Comparison of ENCODE assay signal across 32 cellular contexts in the genomic region with DNA sequence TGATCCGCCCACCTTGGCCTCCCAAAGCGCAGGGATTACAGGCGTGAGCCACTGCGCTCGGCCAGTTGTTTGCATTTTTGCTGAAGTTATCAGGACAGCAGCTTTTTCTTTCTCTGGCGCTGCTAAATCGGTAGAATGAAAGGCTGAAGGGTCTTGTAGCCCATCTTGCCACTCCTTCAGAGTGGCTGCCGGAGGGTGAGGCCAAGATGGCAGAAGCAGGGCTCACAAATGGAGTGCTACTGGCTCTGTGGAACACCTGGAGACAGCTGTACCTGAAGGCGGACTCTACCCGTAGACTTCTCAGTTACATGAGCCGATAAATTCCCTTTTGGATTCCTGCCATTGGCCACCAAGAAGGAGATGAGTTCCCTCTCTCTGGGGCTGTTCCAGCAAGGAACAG. TPM values are rescaled to one million over a fixed set of nuclear protein-coding genes. Genes with fewer than 3 reads are reported as not detected.
A peak's percentile ranks its signal among the peaks of the same experiment; 100 is the strongest.
DNase-seq lines count a peak whose midpoint lies in the region; ATAC-seq and TF ChIP-seq lines count a peak whose summit lies in the region.
"Had no signal": no experiment of that assay in that cellular context is flagged by ENCODE, and none has a peak within 500 bp of the region (broad histone marks: within the 10 kb centered on the region; RNA-seq: fewer than 3 reads in every experiment).

No MANE protein-coding gene starts in this region.

- H3K4me1 ChIP-seq in lower lobe of right lung (peaks cover 76% of the 10 kb centered on the region), prostate gland (replicated peaks) (no peaks in the 10 kb centered on the region)
- H3K4me1 ChIP-seq: A549, Caco-2, uterus had no signal

- WGBS in prostate gland = 91% methylated on average over 11 of the region's 11 CpGs

- intact Hi-C loops in lower lobe of right lung (cut with DNase I) (no loop called here), prostate gland (cut with DNase I) (no loop called here)

- no peak for TF ChIP-seq POLR2A in prostate gland (IDR thresholded peaks at IDR 0.05)

- H3K4me1 Mint-ChIP-seq in activated T-cell treated with anti-CD3 and anti-CD28 coated beads, Interleukin-2, amount 50 U/mL, for 24 hours (ENCODE audit: low read depth) = peaks cover 84% of the 10 kb centered on the region
- peaks cover 67 to 89% (median 87%) of the 10 kb centered on the region in 3 donors for H3K4me1 Mint-ChIP-seq in T-cell
- H3K4me1 Mint-ChIP-seq in stimulated activated effector memory CD8-positive, alpha-beta T cell treated with anti-CD3 and anti-CD28 coated beads, Interleukin-12 subunit alpha, Interleukin-12 subunit beta, amount 100 ng/mL, for 72 hours = peaks cover 75% of the 10 kb centered on the region

- H3K9me3 Mint-ChIP-seq in activated T-cell treated with anti-CD3 and anti-CD28 coated beads, Interleukin-2, amount 50 U/mL, for 24 hours = no peaks in the 10 kb centered on the region
- H3K9me3 Mint-ChIP-seq in T-cell = no peaks in the 10 kb centered on the region
- H3K9me3 Mint-ChIP-seq in stimulated activated effector memory CD8-positive, alpha-beta T cell treated with anti-CD3 and anti-CD28 coated beads, Interleukin-12 subunit alpha, Interleukin-12 subunit beta, amount 100 ng/mL, for 72 hours = no peaks in the 10 kb centered on the region
- H3K9me3 Mint-ChIP-seq: stimulated activated naive B cell treated with anti-CD40 and anti-IgM and Interleukin-4, amounts not matched to agents 10 μg/mL and 1 μg/mL and 100 μg/mL, for 72 hours; T-helper 1 cell treated with Interleukin-12 subunit alpha and Interleukin-12 subunit beta and Interleukin-4 antibody, amounts not matched to agents 30 μg/mL and 1 μg/mL, for 36 hours had no signal

- no peak for DNase-seq in activated T-cell treated with anti-CD3 and anti-CD28 coated beads, Interleukin-2, amount 50 U/mL, for 24 hours
- no peak for DNase-seq in activated T-cell treated with anti-CD3 and anti-CD28 coated beads, Interleukin-2, amount 50 U/mL, for 48 hours
- no peak for DNase-seq in T-cell
- no peak for DNase-seq in lower lobe of right lung
- no peak for DNase-seq in stimulated activated effector memory CD8-positive, alpha-beta T cell treated with anti-CD3 and anti-CD28 coated beads, Interleukin-12 subunit alpha, Interleukin-12 subunit beta, amount 100 ng/mL, for 72 hours (ENCODE audit: low spot score in 2 of 2)
- no peak for DNase-seq in omental fat pad (ENCODE audit: low spot score)
- no peak for DNase-seq in prostate gland (ENCODE audit: low spot score)
- no peak for DNase-seq in DMS79 treated with DMSO at 0.1 percent for 48 hours (lab: John Stamatoyannopoulos, UW)
- DNase-seq: activated gamma-delta T cell; Caco-2; caudate nucleus; DMS53; erythroblast; GOT3; left ventricle myocardium superior; NCI-H1436 treated with DMSO at 0.1 percent for 48 hours; NCI-H2081 treated with DMSO at 0.1 percent for 48 hours; NCI-H226; NCI-H526 treated with DMSO at 0.1 percent for 48 hours; NK-92 treated with Interleukin-12 subunit alpha and Interleukin-12 subunit beta, amount 100 ng/mL, for 24 hours; ovary; stimulated activated naive B cell treated with anti-CD40 and anti-IgM and Interleukin-4, amounts not matched to agents 10 μg/mL and 1 μg/mL and 100 μg/mL, for 72 hours; uterus had no signal

- TF ChIP-seq CTCF in lower lobe of right lung (IDR thresholded peaks at IDR 0.05) (no peak), omental fat pad (IDR thresholded peaks at IDR 0.05) (no peak), prostate gland (IDR thresholded peaks at IDR 0.05) (no peak)

- peaks cover 61% of the 10 kb centered on the region for H3K36me3 Mint-ChIP-seq in activated T-cell treated with anti-CD3 and anti-CD28 coated beads, Interleukin-2, amount 50 U/mL, for 24 hours (ENCODE audit: low read depth)
- peaks cover 26% of the 10 kb centered on the region for H3K36me3 Mint-ChIP-seq in T-cell
- peaks cover 65% of the 10 kb centered on the region for H3K36me3 Mint-ChIP-seq in stimulated activated effector memory CD8-positive, alpha-beta T cell treated with anti-CD3 and anti-CD28 coated beads, Interleukin-12 subunit alpha, Interleukin-12 subunit beta, amount 100 ng/mL, for 72 hours

- H3K9me3 ChIP-seq in lower lobe of right lung (no peaks in the 10 kb centered on the region), prostate gland (no peaks in the 10 kb centered on the region)
- H3K9me3 ChIP-seq: A549, Caco-2, ovary, suprapubic skin, uterus had no signal

- POLR2A ChIA-PET in T-cell (lab: Charles Lee) = no interaction called here

- CTCF ChIA-PET in T-cell (lab: Charles Lee) = no interaction called here

- no peak overlapping the region for H3K4me3 ChIP-seq in lower lobe of right lung
- H3K4me3 ChIP-seq in prostate gland = no peak overlapping the region
- H3K4me3 ChIP-seq: A549, ovary, suprapubic skin, uterus had no signal

- H3K27ac ChIP-seq in lower lobe of right lung = peak overlapping the region; percentile 24
- no peak overlapping the region for H3K27ac ChIP-seq in prostate gland
- H3K27ac ChIP-seq: A549, ovary, suprapubic skin, uterus had no signal

- H3K27me3 Mint-ChIP-seq in activated T-cell treated with anti-CD3 and anti-CD28 coated beads, Interleukin-2, amount 50 U/mL, for 24 hours = no peaks in the 10 kb centered on the region
- H3K27me3 Mint-ChIP-seq in T-cell = no peaks in the 10 kb centered on the region
- H3K27me3 Mint-ChIP-seq: stimulated activated naive B cell treated with anti-CD40 and anti-IgM and Interleukin-4, amounts not matched to agents 10 μg/mL and 1 μg/mL and 100 μg/mL, for 72 hours had no signal

- H3K27me3 ChIP-seq in lower lobe of right lung (ENCODE audit: low read depth) (no peaks in the 10 kb centered on the region), prostate gland (replicated peaks; ENCODE audit: insufficient read depth) (no peaks in the 10 kb centered on the region)
- H3K27me3 ChIP-seq: ovary, suprapubic skin, uterus had no signal

- no peak overlapping the region for H3K4me3 Mint-ChIP-seq in activated T-cell treated with anti-CD3 and anti-CD28 coated beads, Interleukin-2, amount 50 U/mL, for 24 hours
- peak overlapping the region in 1 of 3 donors; percentile 37 for H3K4me3 Mint-ChIP-seq in T-cell
- H3K4me3 Mint-ChIP-seq in stimulated activated effector memory CD8-positive, alpha-beta T cell treated with anti-CD3 and anti-CD28 coated beads, Interleukin-12 subunit alpha, Interleukin-12 subunit beta, amount 100 ng/mL, for 72 hours = no peak overlapping the region
- H3K4me3 Mint-ChIP-seq: stimulated activated naive B cell treated with anti-CD40 and anti-IgM and Interleukin-4, amounts not matched to agents 10 μg/mL and 1 μg/mL and 100 μg/mL, for 72 hours; T-helper 1 cell treated with Interleukin-12 subunit alpha and Interleukin-12 subunit beta and Interleukin-4 antibody, amounts not matched to agents 30 μg/mL and 1 μg/mL, for 36 hours had no signal

- H3K36me3 ChIP-seq in lower lobe of right lung (no peaks in the 10 kb centered on the region), prostate gland (no peaks in the 10 kb centered on the region)
- H3K36me3 ChIP-seq: ovary, suprapubic skin, uterus had no signal

- peak overlapping the region; percentile 84 for H3K27ac Mint-ChIP-seq in activated T-cell treated with anti-CD3 and anti-CD28 coated beads, Interleukin-2, amount 50 U/mL, for 24 hours
- H3K27ac Mint-ChIP-seq in T-cell = peak overlapping the region; percentile 49 to 68
- H3K27ac Mint-ChIP-seq in stimulated activated effector memory CD8-positive, alpha-beta T cell treated with anti-CD3 and anti-CD28 coated beads, Interleukin-12 subunit alpha, Interleukin-12 subunit beta, amount 100 ng/mL, for 72 hours = peak overlapping the region; percentile 92
- H3K27ac Mint-ChIP-seq: T-helper 1 cell treated with Interleukin-12 subunit alpha and Interleukin-12 subunit beta and Interleukin-4 antibody, amounts not matched to agents 30 μg/mL and 1 μg/mL, for 36 hours had no signal

- no peak for ATAC-seq in T-cell (replicated peaks in 1 of 4)
- no peak for ATAC-seq in lower lobe of right lung
- ATAC-seq in stimulated activated effector memory CD8-positive, alpha-beta T cell treated with anti-CD3 and anti-CD28 coated beads, Interleukin-12 subunit alpha, Interleukin-12 subunit beta, amount 100 ng/mL, for 72 hours = no peak
- ATAC-seq in omental fat pad (ENCODE audit: low FRiP score) = no peak
- ATAC-seq: A549, left ventricle myocardium superior had no signal

RNA-seq across cellular contexts. Expression of a gene that starts 22.0 kb away (rescaled TPM):
- total RNA-seq in T-cell (100 to 1,000 TPM; 305 to 437 (median 331) TPM), lower lobe of right lung (72.5 TPM), omental fat pad (100 to 1,000 TPM in 1 of 4 donors, 10 to 100 TPM in 3; 26.4 to 110 (median 52.4) TPM), prostate gland (10 to 100 TPM in 1 of 2 donors, 1 to 10 TPM in 1; 4.6 to 73.3 TPM)

RNA-seq across cellular contexts. Expression of a gene that starts 27.9 kb away (rescaled TPM):
- total RNA-seq in T-cell (not detected), lower lobe of right lung (not detected), omental fat pad (not detected), prostate gland (not detected)
- total RNA-seq: activated CD8-positive, alpha-beta memory T cell treated with anti-CD3 and anti-CD28 coated beads for 36 hours; Caco-2; G401; left ventricle myocardium superior; LHCN-M2; myocyte; ovary; renal cortical epithelial cell; skeletal muscle tissue; suprapubic skin; uterus had no signal
